17 cellular contexts compared by ENCODE assay signal in genomic region chr16:19657831-19658230, GRCh38.
DNase-seq lines count a peak whose midpoint lies in the region; FAIRE-seq and TF ChIP-seq lines count a peak whose summit lies in the region.
"Had no signal": no experiment of that assay in that cellular context is flagged by ENCODE, and none has a peak within 500 bp of the region (broad histone marks: within the 10 kb centered on the region; RNA-seq: fewer than 3 reads in every experiment).

No MANE protein-coding gene starts in this region.

- FAIRE-seq in D721Med (lab: Jason Lieb, UNC): no peak
- FAIRE-seq: GM12891, GM19239, H1, K562 had no signal

- no peaks in the 10 kb centered on the region for H3K9me3 ChIP-seq in prostate gland

- intact Hi-C loops in prostate gland (cut with DNase I): no loop called here

- no peak overlapping the region for H3K4me3 ChIP-seq in prostate gland
- H3K4me3 ChIP-seq: BLaER1, K562 had no signal

- DNase-seq in DMS 273 treated with DMSO at 0.1 percent for 48 hours (lab: John Stamatoyannopoulos, UW) (peak; percentile 58), NCI-H2171 treated with DMSO at 0.1 percent for 48 hours (lab: John Stamatoyannopoulos, UW) (peak; percentile 47), myocyte (ENCODE audit: low read depth) (peak; percentile 83), GF-D8 (lab: John Stamatoyannopoulos, UW) (no peak), D721Med (ENCODE audit: insufficient read length, low spot score) (no peak), prostate gland (ENCODE audit: low spot score) (no peak)
- DNase-seq: 8988T; AML-193; Caco-2; CD8-positive, alpha-beta memory T cell; DMS79 had no signal

- peaks cover 0 to 3% of the 10 kb centered on the region in 2 donors for H3K36me3 ChIP-seq in prostate gland

- no peaks in the 10 kb centered on the region for H3K27me3 ChIP-seq in prostate gland (replicated peaks; ENCODE audit: insufficient read depth)
- H3K27me3 ChIP-seq: BLaER1 had no signal

- TF ChIP-seq CTCF in D721Med (IDR thresholded peaks at IDR 0.05; ENCODE audit: insufficient read depth, missing control alignments): no peak
- TF ChIP-seq CTCF in prostate gland (IDR thresholded peaks at IDR 0.05): no peak

- H3K27ac ChIP-seq in temporal lobe (ENCODE audit: low read depth, low read length) (peak overlapping the region; percentile 48), prostate gland (no peak overlapping the region)
- H3K27ac ChIP-seq: BLaER1 had no signal

- WGBS in prostate gland: 72% methylated on average over 4 of the region's 4 CpGs

- no peaks in the 10 kb centered on the region for H3K4me1 ChIP-seq in prostate gland (replicated peaks)
- H3K4me1 ChIP-seq: BLaER1, Caco-2 had no signal

- TF ChIP-seq POLR2A in prostate gland (IDR thresholded peaks at IDR 0.05): no peak

Comparison
In these comparisons a context has a peak if more than half of its experiments do, and no peak if none do; other contexts are left out.
1. DNase-seq: peak in DMS 273 treated with DMSO at 0.1 percent for 48 hours (single experiment), NCI-H2171 treated with DMSO at 0.1 percent for 48 hours (single experiment) and myocyte (single experiment); none in GF-D8 (single experiment), D721Med (single experiment) and prostate gland (single experiment).